In the genomic region with DNA sequence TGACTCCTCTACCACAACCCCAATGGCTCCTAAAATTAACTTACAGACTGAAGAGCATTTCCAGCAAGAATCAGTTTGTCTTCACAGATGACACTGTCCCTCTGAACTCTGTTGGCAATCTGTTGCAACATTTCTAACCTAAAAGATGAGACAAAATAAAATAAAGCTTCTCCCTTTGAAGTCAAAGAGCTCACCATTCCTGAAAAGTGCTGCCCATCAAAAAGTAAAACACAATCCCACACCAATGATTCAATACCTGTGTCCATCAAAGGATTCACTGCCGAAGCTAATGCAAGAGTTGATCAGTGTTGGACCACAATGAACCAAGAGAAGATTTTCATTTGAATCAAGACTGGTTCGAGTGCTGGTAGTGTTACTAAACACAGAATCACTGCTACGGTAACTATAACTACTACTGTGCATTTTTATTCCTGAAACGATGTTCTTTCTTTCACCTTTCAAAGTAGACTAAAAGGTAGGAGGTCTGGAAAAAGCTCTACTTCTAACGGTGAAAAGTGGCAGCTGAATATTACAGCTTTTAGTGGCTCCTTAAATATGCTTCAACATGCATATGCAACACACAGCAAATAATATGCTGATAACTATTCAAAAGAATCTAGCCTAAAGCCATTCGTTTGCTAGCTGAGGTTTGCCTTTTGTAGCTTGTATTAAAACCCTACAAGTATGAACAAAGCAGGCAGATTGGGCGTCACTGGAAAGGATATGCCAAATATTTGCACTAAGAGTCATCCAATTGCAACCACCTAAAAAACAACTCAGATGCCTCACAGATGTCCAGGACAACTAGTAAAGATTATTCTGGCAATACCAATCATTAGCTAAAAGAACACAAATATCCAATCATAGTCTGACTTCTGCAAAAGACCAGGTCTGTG, we compare ENCODE assay signal across 8 cellular contexts. TPM values are rescaled to one million over a fixed set of nuclear protein-coding genes. Genes with fewer than 3 reads are reported as not detected.
A peak's percentile ranks its signal among the peaks of the same experiment; 100 is the strongest.
DNase-seq lines count a peak whose midpoint lies in the region; ATAC-seq and TF ChIP-seq lines count a peak whose summit lies in the region.

DST (minus strand) TSS at position 524 of the 896 bp plus-strand sequence.

- peak within 1 kb of the TSS; percentile 74 for H3K27ac ChIP-seq in fibroblast of lung (ENCODE audit: insufficient read depth, low read length)
- H3K27ac ChIP-seq in osteoblast (ENCODE audit: low read depth, low read length) = peak within 1 kb of the TSS; percentile 64
- H3K27ac ChIP-seq in CD8-positive, alpha-beta memory T cell (ENCODE audit: low read depth, low read length) = no peak within 1 kb of the TSS

- H3K79me2 ChIP-seq in fibroblast of lung (ENCODE audit: control insufficient read depth, insufficient read depth, low read length) (peaks cover 11% of the 10 kb centered on the region), osteoblast (ENCODE audit: insufficient read depth, low read length) (peaks cover 44% of the 10 kb centered on the region)

- CTCF ChIA-PET in CD8-positive, alpha-beta memory T cell (lab: Charles Lee) = no interaction called here

- H3K9ac ChIP-seq in fibroblast of lung (ENCODE audit: insufficient read depth, low read length) = no peak within 1 kb of the TSS

- peaks cover 9% of the 10 kb centered on the region for H3K36me3 ChIP-seq in fibroblast of lung (ENCODE audit: control insufficient read depth, insufficient read depth, low read length)
- peaks cover 66% of the 10 kb centered on the region for H3K36me3 ChIP-seq in osteoblast (ENCODE audit: insufficient read depth, low read length)
- no peaks in the 10 kb centered on the region for H3K36me3 ChIP-seq in CD8-positive, alpha-beta memory T cell (ENCODE audit: insufficient read depth, low read length)

- peak; percentile 4 for DNase-seq in COLO668 (lab: John Stamatoyannopoulos, UW; ENCODE audit: unreplicated experiment)
- peak; percentile 93 for DNase-seq in RPMI7951 (ENCODE audit: low read depth)
- DNase-seq in fibroblast of lung (ENCODE audit: low read depth in 2 of 2) = peak; percentile 94 to 96
- DNase-seq in osteoblast (ENCODE audit: insufficient read length, low spot score, missing footprints) = peak; percentile 23
- DNase-seq in natural killer cell treated with Interleukin-12 subunit alpha and Interleukin-12 subunit beta and Interleukin-15 and Interleukin-18, amount 100 ng/mL, for 72 hours (ENCODE audit: low spot score) = no peak
- no peak for DNase-seq in NCI-H2107 treated with DMSO at 0.1 percent for 48 hours (lab: John Stamatoyannopoulos, UW; ENCODE audit: unreplicated experiment)
- no peak for DNase-seq in CD8-positive, alpha-beta memory T cell

- peaks cover 0 to 7% of the 10 kb centered on the region in 2 donors for H3K27me3 Mint-ChIP-seq in natural killer cell treated with Interleukin-12 subunit alpha and Interleukin-12 subunit beta and Interleukin-15 and Interleukin-18, amount 100 ng/mL, for 72 hours
- no peaks in the 10 kb centered on the region for H3K27me3 Mint-ChIP-seq in CD8-positive, alpha-beta memory T cell

- no peak for TF ChIP-seq CTCF in fibroblast of lung (conservative IDR thresholded peaks at IDR 0.05 in 1 of 2, IDR thresholded peaks at IDR 0.05 in 1 of 2; ENCODE audit: low read depth in 1 of 2, low read length in 2 of 2)
- no peak for TF ChIP-seq CTCF in osteoblast (IDR thresholded peaks at IDR 0.05; ENCODE audit: extremely low read depth, low read depth, low read length)

- no peak within 1 kb of the TSS for H3K4me3 Mint-ChIP-seq in natural killer cell treated with Interleukin-12 subunit alpha and Interleukin-12 subunit beta and Interleukin-15 and Interleukin-18, amount 100 ng/mL, for 72 hours
- H3K4me3 Mint-ChIP-seq in CD8-positive, alpha-beta memory T cell = no peak within 1 kb of the TSS

- H3K4me1 Mint-ChIP-seq in natural killer cell treated with Interleukin-12 subunit alpha and Interleukin-12 subunit beta and Interleukin-15 and Interleukin-18, amount 100 ng/mL, for 72 hours (ENCODE audit: low read depth in 2 of 2) = no peaks in the 10 kb centered on the region
- no peaks in the 10 kb centered on the region for H3K4me1 Mint-ChIP-seq in CD8-positive, alpha-beta memory T cell

- H3K4me2 ChIP-seq in fibroblast of lung (ENCODE audit: extremely low read depth, insufficient read depth, low read length) (peak within 1 kb of the TSS; percentile 5), osteoblast (ENCODE audit: insufficient read depth, low read length) (peak within 1 kb of the TSS; percentile 35)

- no peaks in the 10 kb centered on the region for H3K9me3 ChIP-seq in fibroblast of lung (ENCODE audit: control insufficient read depth, insufficient read depth, low read depth, low read length)
- H3K9me3 ChIP-seq in osteoblast (ENCODE audit: low read depth, low read length) = no peaks in the 10 kb centered on the region
- no peaks in the 10 kb centered on the region for H3K9me3 ChIP-seq in CD8-positive, alpha-beta memory T cell (ENCODE audit: low read length)

- H3K27ac Mint-ChIP-seq in natural killer cell treated with Interleukin-12 subunit alpha and Interleukin-12 subunit beta and Interleukin-15 and Interleukin-18, amount 100 ng/mL, for 72 hours = no peak within 1 kb of the TSS
- H3K27ac Mint-ChIP-seq in CD8-positive, alpha-beta memory T cell = no peak within 1 kb of the TSS

- POLR2A ChIA-PET in CD8-positive, alpha-beta memory T cell (lab: Charles Lee) = no interaction called here

- no peaks in the 10 kb centered on the region for H3K9me3 Mint-ChIP-seq in natural killer cell treated with Interleukin-12 subunit alpha and Interleukin-12 subunit beta and Interleukin-15 and Interleukin-18, amount 100 ng/mL, for 72 hours
- no peaks in the 10 kb centered on the region for H3K9me3 Mint-ChIP-seq in CD8-positive, alpha-beta memory T cell

- H3K27me3 ChIP-seq in fibroblast of lung (ENCODE audit: control insufficient read depth, insufficient read depth, low read length) = no peaks in the 10 kb centered on the region
- no peaks in the 10 kb centered on the region for H3K27me3 ChIP-seq in osteoblast (ENCODE audit: insufficient read depth, low read length)
- no peaks in the 10 kb centered on the region for H3K27me3 ChIP-seq in CD8-positive, alpha-beta memory T cell (ENCODE audit: insufficient read depth, low read length, poor library complexity, severe bottlenecking)

- H3K4me3 ChIP-seq in fibroblast of lung (replicated peaks in 1 of 4; ENCODE audit: control extremely low read depth in 1 of 4, insufficient read depth in 1 of 4, low read depth in 3 of 4, low read length in 4 of 4) (no peak within 1 kb of the TSS), osteoblast (ENCODE audit: insufficient read depth, low read length) (no peak within 1 kb of the TSS)
- no peak within 1 kb of the TSS for H3K4me3 ChIP-seq in CD8-positive, alpha-beta memory T cell (ENCODE audit: low read length)

- H3K4me1 ChIP-seq in fibroblast of lung (ENCODE audit: control insufficient read depth, extremely low read depth, insufficient read depth, low read length) (peaks cover 11% of the 10 kb centered on the region), osteoblast (ENCODE audit: insufficient read depth, low read length) (peaks cover 21% of the 10 kb centered on the region)
- no peaks in the 10 kb centered on the region for H3K4me1 ChIP-seq in CD8-positive, alpha-beta memory T cell (ENCODE audit: insufficient read depth, low read length)

- H2AFZ ChIP-seq in fibroblast of lung (ENCODE audit: low read length) (no peak within 1 kb of the TSS), osteoblast (ENCODE audit: low read length) (no peak within 1 kb of the TSS)

- ATAC-seq in HG03159 (IDR thresholded peaks at IDR 0.05; ENCODE audit: unreplicated experiment) = no peak
- no peak for ATAC-seq in natural killer cell treated with Interleukin-12 subunit alpha and Interleukin-12 subunit beta and Interleukin-15 and Interleukin-18, amount 100 ng/mL, for 72 hours

- no peaks in the 10 kb centered on the region for H3K36me3 Mint-ChIP-seq in natural killer cell treated with Interleukin-12 subunit alpha and Interleukin-12 subunit beta and Interleukin-15 and Interleukin-18, amount 100 ng/mL, for 72 hours
- no peaks in the 10 kb centered on the region for H3K36me3 Mint-ChIP-seq in CD8-positive, alpha-beta memory T cell

- H4K20me1 ChIP-seq in fibroblast of lung (ENCODE audit: control insufficient read depth, extremely low read depth, insufficient read depth, low read length) (no peaks in the 10 kb centered on the region), osteoblast (ENCODE audit: insufficient read depth, low read length) (peaks cover 6% of the 10 kb centered on the region)

RNA-seq across cellular contexts. Expression of gene DST, which starts in this region (rescaled TPM):
- total RNA-seq in RPMI7951 (2014; rRNA removed; shearing (Covaris generic)) = 79.0 and 89.9 TPM in 2 replicates
- 362 and 670 TPM in 2 replicates for total RNA-seq in fibroblast of lung
- 78.6 and 81.0 TPM in 2 replicates for polyA plus RNA-seq in fibroblast of lung
- 98.4 and 109 TPM in 2 replicates for polyA plus RNA-seq in fibroblast of lung (2012)
- polyA minus RNA-seq in fibroblast of lung (ENCODE audit: low replicate concordance) = 159 and 194 TPM in 2 replicates
- total RNA-seq in osteoblast = 486 and 573 TPM in 2 replicates
- total RNA-seq in natural killer cell treated with Interleukin-12 subunit alpha and Interleukin-12 subunit beta and Interleukin-15 and Interleukin-18, amount 100 ng/mL, for 72 hours = 10 to 100 TPM in 1 of 2 donors, 1 to 10 TPM in 1; 6.0 to 10.1 TPM
- 1 to 10 TPM; 1.7 to 1.9 TPM for total RNA-seq in CD8-positive, alpha-beta memory T cell
- 0.95 TPM for polyA plus RNA-seq in CD8-positive, alpha-beta memory T cell

Comparison
In these comparisons a context has a peak if more than half of its experiments do, and no peak if none do; other contexts are left out.
1. RNA of gene DST (polyA plus RNA-seq): 78.6 to 109 TPM in fibroblast of lung; 0.95 TPM in CD8-positive, alpha-beta memory T cell (single experiment); every median in the first group is over 10 times any median in the second.
2. DNase-seq: peak in COLO668 (single experiment), RPMI7951 (single experiment), fibroblast of lung (2 of 2) and osteoblast (single experiment); none in natural killer cell treated with Interleukin-12 subunit alpha and Interleukin-12 subunit beta and Interleukin-15 and Interleukin-18, amount 100 ng/mL, for 72 hours (single experiment), NCI-H2107 treated with DMSO at 0.1 percent for 48 hours (single experiment) and CD8-positive, alpha-beta memory T cell (0 of 5).